9 cellular contexts compared by ENCODE assay signal in genomic region chr13:113661506-113661905, GRCh38. TPM values are rescaled to one million over a fixed set of nuclear protein-coding genes. Genes with fewer than 3 reads are reported as not detected.
"Had no signal": no experiment of that assay in that cellular context is flagged by ENCODE, and none has a peak within 500 bp of the region (broad histone marks: within the 10 kb centered on the region; RNA-seq: fewer than 3 reads in every experiment).

No MANE protein-coding gene starts in this region.

- H3K4me3 ChIP-seq: GM23338, HAP-1 had no signal

- H3K4me1 Mint-ChIP-seq: IgD-negative memory B cell had no signal

- H3K4me3 Mint-ChIP-seq: GM23338, HFFc6, IgD-negative memory B cell had no signal

- H3K4me2 ChIP-seq: GM23338 had no signal

- ATAC-seq: GM23338, HCT116 had no signal

- H3K27ac ChIP-seq: HL-60 had no signal

- H3K9me3 Mint-ChIP-seq: GM23338 had no signal

- H2AFZ ChIP-seq: GM23338 had no signal

- DNase-seq: H7, HFFc6 had no signal

- H3K27ac Mint-ChIP-seq: GM23338, HFFc6, IgD-negative memory B cell had no signal

- H3K36me3 ChIP-seq: HAP-1 had no signal

- H3K4me1 ChIP-seq: HAP-1 had no signal

- H3K36me3 Mint-ChIP-seq: IgD-negative memory B cell had no signal

RNA-seq across cellular contexts. Expression of gene ATP4B, which starts 3.5 kb away (rescaled TPM):
- total RNA-seq: GM23338, H4, HFFc6, HT1080 had no signal
- polyA plus RNA-seq: GM23338, IgD-negative memory B cell had no signal

RNA-seq across cellular contexts. Expression of gene GRK1, which starts 5.5 kb away (rescaled TPM):
- total RNA-seq: GM23338, H4, HFFc6, HT1080 had no signal
- polyA plus RNA-seq: GM23338, IgD-negative memory B cell had no signal
